Comparison of ENCODE assay signal across 24 cellular contexts in the genomic region with DNA sequence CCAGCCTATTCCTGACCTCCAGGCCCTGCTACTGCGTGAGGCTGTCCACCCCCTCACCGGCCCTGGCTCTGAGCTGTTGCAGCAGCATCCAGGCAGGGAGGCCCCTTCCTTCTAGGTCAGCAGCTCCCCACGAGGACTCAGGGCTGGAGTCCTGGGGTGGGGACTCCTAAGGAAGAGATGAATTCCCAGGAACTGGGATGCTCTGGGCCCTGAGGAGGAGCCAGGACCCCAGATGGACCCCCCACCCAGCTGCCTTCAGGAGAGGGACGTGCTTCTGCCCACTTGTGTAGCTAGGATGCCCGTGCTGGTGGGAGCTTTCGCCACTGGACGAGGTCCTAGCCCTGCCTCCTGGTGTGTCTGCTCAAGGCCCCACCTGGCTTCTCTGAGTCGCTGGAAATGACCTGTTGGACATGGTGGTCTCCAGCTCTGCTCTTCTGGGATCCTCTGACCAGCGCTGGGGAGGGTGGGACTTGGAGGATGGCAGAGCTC. TPM values are rescaled to one million over a fixed set of nuclear protein-coding genes. Genes with fewer than 3 reads are reported as not detected.
A peak's percentile ranks its signal among the peaks of the same experiment; 100 is the strongest.
DNase-seq lines count a peak whose midpoint lies in the region; ATAC-seq and TF ChIP-seq lines count a peak whose summit lies in the region.
"Had no signal": no experiment of that assay in that cellular context is flagged by ENCODE, and none has a peak within 500 bp of the region (broad histone marks: within the 10 kb centered on the region; RNA-seq: fewer than 3 reads in every experiment).

No MANE protein-coding gene starts in this region.

- no peak for TF ChIP-seq POLR2A in suprapubic skin (IDR thresholded peaks at IDR 0.05)

- peak; percentile 17 for DNase-seq in H9
- peak; percentile 15 for DNase-seq in colonic mucosa
- peak; percentile 62 to 77 for DNase-seq in suprapubic skin (ENCODE audit: low spot score in 2 of 2)
- no peak for DNase-seq in SHP77 (lab: John Stamatoyannopoulos, UW)
- no peak for DNase-seq in stimulated activated CD4-positive, alpha-beta T cell treated with anti-CD3 and anti-CD28 coated beads, Interleukin-4, amount 100 ng/mL, for 24 hours
- DNase-seq in NCI-H2171 (lab: John Stamatoyannopoulos, UW), result no peak
- DNase-seq: activated CD4-positive, CD25-positive, alpha-beta regulatory T cell treated with anti-CD3 and anti-CD28 coated beads, Interleukin-2, amount 50 U/mL, for 72 hours; activated naive CD4-positive, alpha-beta T cell treated with anti-CD3 and anti-CD28 coated beads, Interleukin-2, amount 50 U/mL, for 16 hours; activated T-cell treated with anti-CD3 and anti-CD28 coated beads, Interleukin-2, amount 50 U/mL, for 48 hours; midbrain; NCI-H187 treated with DMSO at 0.1 percent for 48 hours; NCI-H2227 treated with DMSO at 0.1 percent for 48 hours; NCI-H748 treated with DMSO at 0.1 percent for 48 hours; nephron progenitor cell; SHP77 treated with DMSO at 0.1 percent for 48 hours; stimulated activated CD4-positive, alpha-beta T cell treated with anti-CD3 and anti-CD28 coated beads, Interleukin-4, amount 100 ng/mL, for 1 hour had no signal

- no peak overlapping the region for H2BK12ac ChIP-seq in H9 (ENCODE audit: insufficient read length, low read depth, low read length)

- no peak overlapping the region for H4K8ac ChIP-seq in H9 (replicated peaks; ENCODE audit: insufficient read length, low read depth, low read length)

- no peaks in the 10 kb centered on the region for H3K9me3 ChIP-seq in H9 (ENCODE audit: control insufficient read depth, low read depth, low read length)
- no peaks in the 10 kb centered on the region for H3K9me3 ChIP-seq in colonic mucosa
- no peaks in the 10 kb centered on the region for H3K9me3 ChIP-seq in muscle layer of colon (ENCODE audit: low read length)
- H3K9me3 ChIP-seq in suprapubic skin, result no peaks in the 10 kb centered on the region
- H3K9me3 ChIP-seq: heart left ventricle, left lung, psoas muscle had no signal

- no peak overlapping the region for H3K4me3 ChIP-seq in colonic mucosa
- H3K4me3 ChIP-seq in muscle layer of colon (ENCODE audit: low read depth in 1 of 2, low read length in 2 of 2), result no peak overlapping the region
- H3K4me3 ChIP-seq in suprapubic skin, result no peak overlapping the region
- H3K4me3 ChIP-seq: heart left ventricle, left lung, psoas muscle had no signal

- H3K36me3 Mint-ChIP-seq in H9 (ENCODE audit: insufficient read depth in 1 of 3, low read depth in 3 of 3), result peaks cover 0 to 5% (median 0%) of the 10 kb centered on the region in 3 experiments; a peak in 4 of 7 replicates

- H2AFZ ChIP-seq in H9 (ENCODE audit: low read length), result no peak overlapping the region

- H2AK5ac ChIP-seq in H9 (ENCODE audit: insufficient read length, low read length), result no peak overlapping the region

- no peaks in the 10 kb centered on the region for H4K20me1 ChIP-seq in H9 (ENCODE audit: control insufficient read depth, insufficient read depth, insufficient read length)

- no peaks in the 10 kb centered on the region for H3K27me3 Mint-ChIP-seq in H9 (ENCODE audit: low read depth)

- no peak overlapping the region for H2BK5ac ChIP-seq in H9 (ENCODE audit: insufficient read length, low read length)

- H3K4me2 ChIP-seq in H9 (ENCODE audit: insufficient read depth, insufficient read length, low read length), result no peak overlapping the region

- no peak overlapping the region for H2BK15ac ChIP-seq in H9 (ENCODE audit: low read depth, low read length)

- H4K91ac ChIP-seq in H9 (ENCODE audit: insufficient read length, low read depth, low read length), result no peak overlapping the region

- H3K56ac ChIP-seq in H9 (ENCODE audit: insufficient read length, low read depth, low read length), result no peak overlapping the region

- H3K9me3 Mint-ChIP-seq in H9, result no peaks in the 10 kb centered on the region; a peak in 1 of 5 replicates
- H3K9me3 Mint-ChIP-seq: nephron progenitor cell; stimulated activated naive CD8-positive, alpha-beta T cell treated with anti-CD3 and anti-CD28 coated beads, Interleukin-15, Interleukin-2, amounts not matched to agents 100 ng/mL and 50 ng/mL, for 24 hours had no signal

- no peaks in the 10 kb centered on the region for H3K4me1 ChIP-seq in H9 (ENCODE audit: insufficient read depth, low read length)
- H3K4me1 ChIP-seq in colonic mucosa, result no peaks in the 10 kb centered on the region
- peaks cover 100% of the 10 kb centered on the region for H3K4me1 ChIP-seq in muscle layer of colon (ENCODE audit: insufficient read depth, low read length)
- H3K4me1 ChIP-seq in suprapubic skin, result peaks cover 45% of the 10 kb centered on the region
- H3K4me1 ChIP-seq: psoas muscle had no signal

- H3K79me1 ChIP-seq in H9 (ENCODE audit: insufficient read depth, low read depth, low read length, poor library complexity, severe bottlenecking), result no peaks in the 10 kb centered on the region

- H3K36me3 ChIP-seq in colonic mucosa (no peaks in the 10 kb centered on the region), muscle layer of colon (ENCODE audit: insufficient read depth, low read length) (peaks cover 47% of the 10 kb centered on the region), suprapubic skin (peaks cover 3% of the 10 kb centered on the region)
- H3K36me3 ChIP-seq: left lung had no signal

- H2BK20ac ChIP-seq in H9 (ENCODE audit: low read depth, low read length, poor library complexity, severe bottlenecking), result no peak overlapping the region

- H3K27ac Mint-ChIP-seq in H9, result no peak overlapping the region
- H3K27ac Mint-ChIP-seq: nephron progenitor cell; stimulated activated naive CD8-positive, alpha-beta T cell treated with anti-CD3 and anti-CD28 coated beads, Interleukin-15, Interleukin-2, amounts not matched to agents 100 ng/mL and 50 ng/mL, for 24 hours had no signal

- H3K79me2 ChIP-seq in H9 (ENCODE audit: insufficient read depth, low read length), result no peaks in the 10 kb centered on the region

- no peak overlapping the region for H3T11ph ChIP-seq in H9 (ENCODE audit: low read length)

- ATAC-seq in GM19328 (IDR thresholded peaks at IDR 0.05; ENCODE audit: unreplicated experiment), result no peak
- ATAC-seq: heart left ventricle, left lung, psoas muscle had no signal

- H3K23ac ChIP-seq in H9 (ENCODE audit: insufficient read length, low read depth, low read length), result no peak overlapping the region

- H3K4ac ChIP-seq in H9 (ENCODE audit: low read depth, low read length), result no peak overlapping the region; the same call in 1 of the 2 replicates

- no peak overlapping the region for H3K9ac ChIP-seq in H9 (ENCODE audit: extremely low read depth, insufficient read length, low read length)
- H3K9ac ChIP-seq in colonic mucosa (ENCODE audit: low read depth in 2 of 2, low read length in 2 of 2), result no peak overlapping the region
- peak overlapping the region; percentile 53 for H3K9ac ChIP-seq in muscle layer of colon (ENCODE audit: low read length)

- no peaks in the 10 kb centered on the region for H3K27me3 ChIP-seq in H9 (ENCODE audit: insufficient read depth, low read length)
- H3K27me3 ChIP-seq in colonic mucosa, result no peaks in the 10 kb centered on the region
- H3K27me3 ChIP-seq in muscle layer of colon (ENCODE audit: control insufficient read depth in 1 of 2, insufficient read depth in 2 of 2, low read length in 2 of 2), result no peaks in the 10 kb centered on the region
- H3K27me3 ChIP-seq in suprapubic skin, result no peaks in the 10 kb centered on the region
- H3K27me3 ChIP-seq: heart left ventricle had no signal

- no peak overlapping the region for H3K4me3 Mint-ChIP-seq in H9
- H3K4me3 Mint-ChIP-seq: nephron progenitor cell; stimulated activated naive CD8-positive, alpha-beta T cell treated with anti-CD3 and anti-CD28 coated beads, Interleukin-15, Interleukin-2, amounts not matched to agents 100 ng/mL and 50 ng/mL, for 24 hours had no signal

- no peak overlapping the region for H2BK120ac ChIP-seq in H9 (ENCODE audit: low read depth, low read length, poor library complexity, severe bottlenecking)

- H3K14ac ChIP-seq in H9 (ENCODE audit: insufficient read depth, low read length), result no peak overlapping the region; the same call in 1 of the 2 replicates

- H3K4me1 Mint-ChIP-seq in H9, result peaks cover 10 to 20% of the 10 kb centered on the region in 2 experiments

- TF ChIP-seq EP300 in suprapubic skin (IDR thresholded peaks at IDR 0.05), result no peak

- intact Hi-C loops in colonic mucosa (cut with DNase I), result no loop called here

- H3K23me2 ChIP-seq in H9 (ENCODE audit: insufficient read length, low read depth, low read length, poor library complexity, severe bottlenecking), result no peaks in the 10 kb centered on the region

- WGBS in H9 (ENCODE audit: extremely low coverage, insufficient read length, low lambda C conversion rate), result no CpG with 5 or more reads among the region's 9 CpGs
- 83% methylated on average over 1 of the region's 9 CpGs for WGBS in suprapubic skin

- TF ChIP-seq CTCF in H9 (conservative IDR thresholded peaks at IDR 0.05), result no peak
- TF ChIP-seq CTCF in colonic mucosa (IDR thresholded peaks at IDR 0.05), result no peak
- no peak for TF ChIP-seq CTCF in suprapubic skin (IDR thresholded peaks at IDR 0.05)

- no peak overlapping the region for H3K18ac ChIP-seq in H9 (ENCODE audit: insufficient read length, low read depth, low read length)

- no peak overlapping the region for H4K5ac ChIP-seq in H9 (ENCODE audit: insufficient read length, low read depth, low read length)

- H3K27ac ChIP-seq in H9 (ENCODE audit: insufficient read length, low read depth, low read length) (no peak overlapping the region), colonic mucosa (peak overlapping the region; percentile 17), muscle layer of colon (ENCODE audit: low read depth, low read length) (peak overlapping the region; percentile 67), suprapubic skin (no peak overlapping the region)
- H3K27ac ChIP-seq: C4-2B, left lung, psoas muscle had no signal

RNA-seq across cellular contexts. Expression of gene MRGPRF, which starts 10.3 kb away (rescaled TPM):
- total RNA-seq in H9 (2021) (4.0 and 4.3 TPM in 2 replicates), colonic mucosa (10 to 100 TPM in 1 of 2 donors, 1 to 10 TPM in 1; 3.0 to 17.9 TPM), suprapubic skin (1 to 10 TPM; 2.0 to 9.8 (median 4.8) TPM)
- total RNA-seq: Daoy had no signal

RNA-seq across cellular contexts. Expression of gene MRGPRD, which starts 22.0 kb away (rescaled TPM):
- total RNA-seq in H9 (2021) (not detected in 2 replicates), colonic mucosa (not detected), suprapubic skin (not detected)
- total RNA-seq: Daoy, heart left ventricle, left lung, psoas muscle had no signal

RNA-seq across cellular contexts. Expression of gene TPCN2, which starts 45.9 kb away (rescaled TPM):
- total RNA-seq in H9 (2021) (16.2 and 16.8 TPM in 2 replicates), colonic mucosa (10 to 100 TPM; 14.5 to 21.1 TPM), suprapubic skin (10 to 100 TPM in 3 of 4 donors, 1 to 10 TPM in 1; 8.4 to 30.3 (median 24.4) TPM)

Comparison
In these comparisons a context has a peak if more than half of its experiments do, and no peak if none do; other contexts are left out.
1. DNase-seq: peak in H9 (single experiment), colonic mucosa (single experiment) and suprapubic skin (2 of 2); none in SHP77 (0 of 2), stimulated activated CD4-positive, alpha-beta T cell treated with anti-CD3 and anti-CD28 coated beads, Interleukin-4, amount 100 ng/mL, for 24 hours (single experiment) and NCI-H2171 (single experiment).
2. H3K27ac ChIP-seq: peak in colonic mucosa (single experiment) and muscle layer of colon (single experiment); none in H9 (single experiment) and suprapubic skin (single experiment).